Comparison of ENCODE assay signal across 1 cellular context in genomic region chr18:59123588-59124369, GRCh38.
TF ChIP-seq lines count a peak whose summit lies in the region.

No MANE protein-coding gene starts in this region.

TF ChIP-seq in HepG2, 621 proteins besides CTCF, POLR2A, EP300 and RAD21 (continued from another document):
- TF ChIP-seq ELK4 (CRISPR knock-in tag; IDR thresholded peaks at IDR 0.05; ENCODE audit: borderline replicate concordance): no peak
- TF ChIP-seq YY1 (IDR thresholded peaks at IDR 0.05; ENCODE audit: insufficient read depth, insufficient replicate concordance, low read depth, low read length): no peak
- TF ChIP-seq HINFP (CRISPR knock-in tag; IDR thresholded peaks at IDR 0.05; ENCODE audit: low read depth): no peak
- no peak for TF ChIP-seq DRAP1 (CRISPR knock-in tag; IDR thresholded peaks at IDR 0.05)
- no peak for TF ChIP-seq CREBL2 (CRISPR knock-in tag; IDR thresholded peaks at IDR 0.05; ENCODE audit: borderline replicate concordance)
- no peak for TF ChIP-seq ZSCAN25 (CRISPR knock-in tag; IDR thresholded peaks at IDR 0.05)
- no peak for TF ChIP-seq ZNF546 (CRISPR knock-in tag; conservative IDR thresholded peaks at IDR 0.05)
